ENCODE assay signal across 10 cellular contexts in genomic region chr17:7862692-7863437, GRCh38. TPM values are rescaled to one million over a fixed set of nuclear protein-coding genes. Genes with fewer than 3 reads are reported as not detected.
DNase-seq lines count a peak whose midpoint lies in the region; ATAC-seq and TF ChIP-seq lines count a peak whose summit lies in the region.
"Had no signal": no experiment of that assay in that cellular context is flagged by ENCODE, and none has a peak within 500 bp of the region (broad histone marks: within the 10 kb centered on the region; RNA-seq: fewer than 3 reads in every experiment).

No MANE protein-coding gene starts in this region.

- no peaks in the 10 kb centered on the region for H3K9me3 ChIP-seq in HAP-1
- no peaks in the 10 kb centered on the region for H3K9me3 ChIP-seq in mucosa of descending colon

- intact Hi-C loops in dorsolateral prefrontal cortex (cut with DNase I), result loop anchor here (1.0 to 5.0 kb wide), 5 partner anchors 34 to 194 kb away; no protein-coding TSS in a partner anchor
- intact Hi-C loops in mucosa of descending colon (cut with DNase I, micrococcal nuclease), result loop anchor here (5.0 kb wide), 2 partner anchors 34 to 124 kb away; no protein-coding TSS in a partner anchor

- peaks cover 36% of the 10 kb centered on the region for H3K36me3 ChIP-seq in HAP-1 (replicated peaks)
- H3K36me3 ChIP-seq in mucosa of descending colon (ENCODE audit: low read depth), result peaks cover under 1% of the 10 kb centered on the region

- H3K4me1 ChIP-seq in HAP-1 (peaks cover 16% of the 10 kb centered on the region), mucosa of descending colon (ENCODE audit: low read depth) (peaks cover 24% of the 10 kb centered on the region)

- H3K4me3 ChIP-seq in HAP-1 (no peak overlapping the region), dorsolateral prefrontal cortex (no peak overlapping the region), mucosa of descending colon (no peak overlapping the region)
- H3K4me3 ChIP-seq: SK-N-MC had no signal

- H3K27me3 ChIP-seq in HAP-1 (ENCODE audit: low read depth) (no peaks in the 10 kb centered on the region), dorsolateral prefrontal cortex (no peaks in the 10 kb centered on the region)

- no peak overlapping the region for H3K27ac ChIP-seq in dorsolateral prefrontal cortex
- H3K27ac ChIP-seq: SK-N-MC had no signal

- in situ Hi-C loops in Caki2 (cut with HindIII; ENCODE audit: low pct_unique_long_range_greater_than_20kb, low sequenced_read_pairs) (no loop called here), HAP-1 (cut with MboI; ENCODE audit: low sequenced_read_pairs) (loop anchor here (5.0 kb wide), 1 partner anchor 39 kb away; no protein-coding TSS in a partner anchor)

- TF ChIP-seq CTCF in dorsolateral prefrontal cortex (IDR thresholded peaks at IDR 0.05 in 54 of 56, conservative IDR thresholded peaks at IDR 0.05 in 2 of 56; ENCODE audit: low read depth in 1 of 56, partially characterized antibody in 56 of 56), result peak; percentile 63 to 95 (median 86)
- TF ChIP-seq CTCF in mucosa of descending colon (IDR thresholded peaks at IDR 0.05), result peak; percentile 39

- ATAC-seq in mucosa of descending colon (no peak), HG03460 (IDR thresholded peaks at IDR 0.05; ENCODE audit: unreplicated experiment) (no peak), GM19455 (IDR thresholded peaks at IDR 0.05; ENCODE audit: unreplicated experiment) (no peak)
- ATAC-seq: left colon had no signal

- DNase-seq in Caki2 (ENCODE audit: low read depth) (peak; percentile 53), HAP-1 (ENCODE audit: low spot score in 2 of 2) (peak; percentile 64 to 74), RPMI7951 (ENCODE audit: low read depth) (peak; percentile 57), dorsolateral prefrontal cortex (peak in 3 of 10 donors; percentile 28 to 55 (median 53)), mucosa of descending colon (peak in 1 of 3 donors; percentile 76), middle frontal gyrus (ENCODE audit: extremely low spot score, low spot score) (no peak)

RNA-seq across cellular contexts. Expression of gene CYB5D1, which starts 5.1 kb away (rescaled TPM):
- 4.6 and 4.7 TPM in 2 replicates for total RNA-seq in Caki2 (2014; rRNA removed; shearing (Covaris generic); ENCODE audit: low replicate concordance)
- total RNA-seq in RPMI7951 (2014; rRNA removed; shearing (Covaris generic)), result 5.7 and 6.1 TPM in 2 replicates
- total RNA-seq in dorsolateral prefrontal cortex (10 to 100 TPM; 14.7 to 35.0 (median 23.8) TPM), mucosa of descending colon (10 to 100 TPM; 11.5 to 17.0 (median 12.2) TPM)

RNA-seq across cellular contexts. Expression of gene NAA38, which starts 5.5 kb away (rescaled TPM):
- 52.9 and 61.3 TPM in 2 replicates for total RNA-seq in Caki2 (2014; rRNA removed; shearing (Covaris generic); ENCODE audit: low replicate concordance)
- 94.4 and 110 TPM in 2 replicates for total RNA-seq in RPMI7951 (2014; rRNA removed; shearing (Covaris generic))
- total RNA-seq in dorsolateral prefrontal cortex, result 100 to 1,000 TPM in 18 of 120 experiments, 10 to 100 TPM in 102; 46.8 to 127 (median 87.8) TPM
- total RNA-seq in mucosa of descending colon, result 10 to 100 TPM; 51.2 to 73.5 (median 58.2) TPM

RNA-seq across cellular contexts. Expression of gene TMEM88, which starts 8.0 kb away (rescaled TPM):
- total RNA-seq in Caki2 (2014; rRNA removed; shearing (Covaris generic); ENCODE audit: low replicate concordance), result not detected in 2 replicates
- total RNA-seq in RPMI7951 (2014; rRNA removed; shearing (Covaris generic)), result not detected in 2 replicates
- total RNA-seq in dorsolateral prefrontal cortex, result 10 to 100 TPM in 1 of 120 experiments, 1 to 10 TPM in 114, under 1 TPM in 4, not detected in 1; 0.69 to 10.3 (median 3.2) TPM
- total RNA-seq in mucosa of descending colon, result 1 to 10 TPM; 3.5 to 8.5 (median 6.9) TPM

RNA-seq across cellular contexts. Expression of gene CHD3, which starts 25.7 kb away (rescaled TPM):
- 21.3 and 23.8 TPM in 2 replicates for total RNA-seq in Caki2 (2014; rRNA removed; shearing (Covaris generic); ENCODE audit: low replicate concordance)
- total RNA-seq in RPMI7951 (2014; rRNA removed; shearing (Covaris generic)), result 20.3 and 30.8 TPM in 2 replicates
- total RNA-seq in dorsolateral prefrontal cortex, result 100 to 1,000 TPM in 92 of 120 experiments, 10 to 100 TPM in 28; 45.9 to 168 (median 112) TPM
- total RNA-seq in mucosa of descending colon, result 100 to 1,000 TPM in 1 of 3 donors, 10 to 100 TPM in 2; 52.7 to 151 (median 56.5) TPM

RNA-seq across cellular contexts. Expression of gene KDM6B, which starts 28.8 kb away (rescaled TPM):
- 0.27 TPM in 1 of 2 replicates, not detected in the other for total RNA-seq in Caki2 (2014; rRNA removed; shearing (Covaris generic); ENCODE audit: low replicate concordance)
- 0.20 and 0.48 TPM in 2 replicates for total RNA-seq in RPMI7951 (2014; rRNA removed; shearing (Covaris generic))
- 10 to 100 TPM; 12.7 to 38.8 (median 21.8) TPM for total RNA-seq in dorsolateral prefrontal cortex
- total RNA-seq in mucosa of descending colon, result 10 to 100 TPM; 44.3 to 73.6 (median 54.6) TPM
